1 cellular context compared by ENCODE assay signal in the genomic region with DNA sequence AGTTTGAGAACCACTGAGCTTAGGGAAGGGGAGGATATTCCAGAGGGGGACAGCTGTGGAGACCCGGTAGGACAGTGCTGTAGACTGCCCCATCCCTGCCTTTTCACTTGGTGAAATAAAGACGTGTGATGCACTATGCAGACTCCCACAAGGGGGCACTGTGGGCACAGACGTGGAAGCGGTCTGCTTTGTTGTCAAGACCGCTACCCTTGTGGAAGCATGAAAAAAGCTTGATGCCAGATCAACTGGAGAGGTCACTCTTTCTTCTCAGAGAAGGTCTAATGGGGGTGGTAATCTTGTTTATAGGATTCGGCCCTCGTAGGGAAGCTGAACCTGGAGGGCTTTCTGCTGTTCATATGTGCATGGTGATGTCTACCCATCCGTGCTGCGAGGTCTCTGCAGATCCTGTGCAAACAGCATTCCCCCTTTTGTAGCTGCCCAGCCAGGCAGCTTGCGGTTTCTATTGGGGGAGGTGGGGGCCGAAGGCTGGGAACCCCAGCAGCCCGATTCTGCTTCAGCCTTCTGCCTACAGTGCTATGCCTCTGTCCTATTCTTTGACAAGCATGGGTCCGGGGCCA.
TF ChIP-seq lines count a peak whose summit lies in the region.

No MANE protein-coding gene starts in this region.

TF ChIP-seq in HepG2, 621 proteins besides CTCF, POLR2A, EP300 and RAD21 (continued from another document and continues in another):
- TF ChIP-seq, protein P1, sequence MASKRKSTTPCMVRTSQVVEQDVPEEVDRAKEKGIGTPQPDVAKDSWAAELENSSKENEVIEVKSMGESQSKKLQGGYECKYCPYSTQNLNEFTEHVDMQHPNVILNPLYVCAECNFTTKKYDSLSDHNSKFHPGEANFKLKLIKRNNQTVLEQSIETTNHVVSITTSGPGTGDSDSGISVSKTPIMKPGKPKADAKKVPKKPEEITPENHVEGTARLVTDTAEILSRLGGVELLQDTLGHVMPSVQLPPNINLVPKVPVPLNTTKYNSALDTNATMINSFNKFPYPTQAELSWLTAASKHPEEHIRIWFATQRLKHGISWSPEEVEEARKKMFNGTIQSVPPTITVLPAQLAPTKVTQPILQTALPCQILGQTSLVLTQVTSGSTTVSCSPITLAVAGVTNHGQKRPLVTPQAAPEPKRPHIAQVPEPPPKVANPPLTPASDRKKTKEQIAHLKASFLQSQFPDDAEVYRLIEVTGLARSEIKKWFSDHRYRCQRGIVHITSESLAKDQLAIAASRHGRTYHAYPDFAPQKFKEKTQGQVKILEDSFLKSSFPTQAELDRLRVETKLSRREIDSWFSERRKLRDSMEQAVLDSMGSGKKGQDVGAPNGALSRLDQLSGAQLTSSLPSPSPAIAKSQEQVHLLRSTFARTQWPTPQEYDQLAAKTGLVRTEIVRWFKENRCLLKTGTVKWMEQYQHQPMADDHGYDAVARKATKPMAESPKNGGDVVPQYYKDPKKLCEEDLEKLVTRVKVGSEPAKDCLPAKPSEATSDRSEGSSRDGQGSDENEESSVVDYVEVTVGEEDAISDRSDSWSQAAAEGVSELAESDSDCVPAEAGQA (IDR thresholded peaks at IDR 0.05; ENCODE audit: low read depth): no peak
- TF ChIP-seq, protein P1 (CRISPR knock-in tag; IDR thresholded peaks at IDR 0.05; ENCODE audit: borderline replicate concordance): no peak
- no peak for TF ChIP-seq MAFK (conservative IDR thresholded peaks at IDR 0.05 in 1 of 2, IDR thresholded peaks at IDR 0.05 in 1 of 2; ENCODE audit: low read length in 2 of 2)
- no peak for TF ChIP-seq ELF1 (CRISPR knock-in tag; IDR thresholded peaks at IDR 0.05)
- no peak for TF ChIP-seq ZNF776 (CRISPR knock-in tag; IDR thresholded peaks at IDR 0.05)
- no peak for TF ChIP-seq ZNF670 (CRISPR knock-in tag; IDR thresholded peaks at IDR 0.05; ENCODE audit: borderline replicate concordance)
- TF ChIP-seq, protein P2, sequence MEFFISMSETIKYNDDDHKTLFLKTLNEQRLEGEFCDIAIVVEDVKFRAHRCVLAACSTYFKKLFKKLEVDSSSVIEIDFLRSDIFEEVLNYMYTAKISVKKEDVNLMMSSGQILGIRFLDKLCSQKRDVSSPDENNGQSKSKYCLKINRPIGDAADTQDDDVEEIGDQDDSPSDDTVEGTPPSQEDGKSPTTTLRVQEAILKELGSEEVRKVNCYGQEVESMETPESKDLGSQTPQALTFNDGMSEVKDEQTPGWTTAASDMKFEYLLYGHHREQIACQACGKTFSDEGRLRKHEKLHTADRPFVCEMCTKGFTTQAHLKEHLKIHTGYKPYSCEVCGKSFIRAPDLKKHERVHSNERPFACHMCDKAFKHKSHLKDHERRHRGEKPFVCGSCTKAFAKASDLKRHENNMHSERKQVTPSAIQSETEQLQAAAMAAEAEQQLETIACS (CRISPR knock-in tag; IDR thresholded peaks at IDR 0.05): no peak
- TF ChIP-seq SETDB1 (CRISPR knock-in tag; IDR thresholded peaks at IDR 0.05; ENCODE audit: borderline replicate concordance): no peak
- TF ChIP-seq SRSF1 (optimal IDR thresholded peaks at IDR 0.05; ENCODE audit: low read depth, low read length): no peak
- no peak for TF ChIP-seq TSC22D2 (CRISPR knock-in tag; IDR thresholded peaks at IDR 0.05; ENCODE audit: borderline replicate concordance)
- TF ChIP-seq SMAD9 (CRISPR knock-in tag; IDR thresholded peaks at IDR 0.05): no peak
- no peak for TF ChIP-seq ZNF841 (CRISPR knock-in tag; IDR thresholded peaks at IDR 0.05; ENCODE audit: borderline replicate concordance)
- TF ChIP-seq, protein P3, sequence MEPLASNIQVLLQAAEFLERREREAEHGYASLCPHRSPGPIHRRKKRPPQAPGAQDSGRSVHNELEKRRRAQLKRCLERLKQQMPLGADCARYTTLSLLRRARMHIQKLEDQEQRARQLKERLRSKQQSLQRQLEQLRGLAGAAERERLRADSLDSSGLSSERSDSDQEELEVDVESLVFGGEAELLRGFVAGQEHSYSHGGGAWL (CRISPR knock-in tag; IDR thresholded peaks at IDR 0.05): no peak
- no peak for TF ChIP-seq JUNB (CRISPR knock-in tag; IDR thresholded peaks at IDR 0.05; ENCODE audit: borderline replicate concordance)
- TF ChIP-seq, protein P4, sequence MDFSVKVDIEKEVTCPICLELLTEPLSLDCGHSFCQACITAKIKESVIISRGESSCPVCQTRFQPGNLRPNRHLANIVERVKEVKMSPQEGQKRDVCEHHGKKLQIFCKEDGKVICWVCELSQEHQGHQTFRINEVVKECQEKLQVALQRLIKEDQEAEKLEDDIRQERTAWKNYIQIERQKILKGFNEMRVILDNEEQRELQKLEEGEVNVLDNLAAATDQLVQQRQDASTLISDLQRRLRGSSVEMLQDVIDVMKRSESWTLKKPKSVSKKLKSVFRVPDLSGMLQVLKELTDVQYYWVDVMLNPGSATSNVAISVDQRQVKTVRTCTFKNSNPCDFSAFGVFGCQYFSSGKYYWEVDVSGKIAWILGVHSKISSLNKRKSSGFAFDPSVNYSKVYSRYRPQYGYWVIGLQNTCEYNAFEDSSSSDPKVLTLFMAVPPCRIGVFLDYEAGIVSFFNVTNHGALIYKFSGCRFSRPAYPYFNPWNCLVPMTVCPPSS (IDR thresholded peaks at IDR 0.05): no peak
- TF ChIP-seq, protein P5, sequence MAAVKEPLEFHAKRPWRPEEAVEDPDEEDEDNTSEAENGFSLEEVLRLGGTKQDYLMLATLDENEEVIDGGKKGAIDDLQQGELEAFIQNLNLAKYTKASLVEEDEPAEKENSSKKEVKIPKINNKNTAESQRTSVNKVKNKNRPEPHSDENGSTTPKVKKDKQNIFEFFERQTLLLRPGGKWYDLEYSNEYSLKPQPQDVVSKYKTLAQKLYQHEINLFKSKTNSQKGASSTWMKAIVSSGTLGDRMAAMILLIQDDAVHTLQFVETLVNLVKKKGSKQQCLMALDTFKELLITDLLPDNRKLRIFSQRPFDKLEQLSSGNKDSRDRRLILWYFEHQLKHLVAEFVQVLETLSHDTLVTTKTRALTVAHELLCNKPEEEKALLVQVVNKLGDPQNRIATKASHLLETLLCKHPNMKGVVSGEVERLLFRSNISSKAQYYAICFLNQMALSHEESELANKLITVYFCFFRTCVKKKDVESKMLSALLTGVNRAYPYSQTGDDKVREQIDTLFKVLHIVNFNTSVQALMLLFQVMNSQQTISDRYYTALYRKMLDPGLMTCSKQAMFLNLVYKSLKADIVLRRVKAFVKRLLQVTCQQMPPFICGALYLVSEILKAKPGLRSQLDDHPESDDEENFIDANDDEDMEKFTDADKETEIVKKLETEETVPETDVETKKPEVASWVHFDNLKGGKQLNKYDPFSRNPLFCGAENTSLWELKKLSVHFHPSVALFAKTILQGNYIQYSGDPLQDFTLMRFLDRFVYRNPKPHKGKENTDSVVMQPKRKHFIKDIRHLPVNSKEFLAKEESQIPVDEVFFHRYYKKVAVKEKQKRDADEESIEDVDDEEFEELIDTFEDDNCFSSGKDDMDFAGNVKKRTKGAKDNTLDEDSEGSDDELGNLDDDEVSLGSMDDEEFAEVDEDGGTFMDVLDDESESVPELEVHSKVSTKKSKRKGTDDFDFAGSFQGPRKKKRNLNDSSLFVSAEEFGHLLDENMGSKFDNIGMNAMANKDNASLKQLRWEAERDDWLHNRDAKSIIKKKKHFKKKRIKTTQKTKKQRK (IDR thresholded peaks at IDR 0.05; ENCODE audit: low read length): no peak
- no peak for TF ChIP-seq ZNF224 (CRISPR knock-in tag; IDR thresholded peaks at IDR 0.05)
- TF ChIP-seq SALL1 (CRISPR knock-in tag; IDR thresholded peaks at IDR 0.05): peak; percentile 45; the same call in 1 of the 2 replicates
- TF ChIP-seq, protein P6, sequence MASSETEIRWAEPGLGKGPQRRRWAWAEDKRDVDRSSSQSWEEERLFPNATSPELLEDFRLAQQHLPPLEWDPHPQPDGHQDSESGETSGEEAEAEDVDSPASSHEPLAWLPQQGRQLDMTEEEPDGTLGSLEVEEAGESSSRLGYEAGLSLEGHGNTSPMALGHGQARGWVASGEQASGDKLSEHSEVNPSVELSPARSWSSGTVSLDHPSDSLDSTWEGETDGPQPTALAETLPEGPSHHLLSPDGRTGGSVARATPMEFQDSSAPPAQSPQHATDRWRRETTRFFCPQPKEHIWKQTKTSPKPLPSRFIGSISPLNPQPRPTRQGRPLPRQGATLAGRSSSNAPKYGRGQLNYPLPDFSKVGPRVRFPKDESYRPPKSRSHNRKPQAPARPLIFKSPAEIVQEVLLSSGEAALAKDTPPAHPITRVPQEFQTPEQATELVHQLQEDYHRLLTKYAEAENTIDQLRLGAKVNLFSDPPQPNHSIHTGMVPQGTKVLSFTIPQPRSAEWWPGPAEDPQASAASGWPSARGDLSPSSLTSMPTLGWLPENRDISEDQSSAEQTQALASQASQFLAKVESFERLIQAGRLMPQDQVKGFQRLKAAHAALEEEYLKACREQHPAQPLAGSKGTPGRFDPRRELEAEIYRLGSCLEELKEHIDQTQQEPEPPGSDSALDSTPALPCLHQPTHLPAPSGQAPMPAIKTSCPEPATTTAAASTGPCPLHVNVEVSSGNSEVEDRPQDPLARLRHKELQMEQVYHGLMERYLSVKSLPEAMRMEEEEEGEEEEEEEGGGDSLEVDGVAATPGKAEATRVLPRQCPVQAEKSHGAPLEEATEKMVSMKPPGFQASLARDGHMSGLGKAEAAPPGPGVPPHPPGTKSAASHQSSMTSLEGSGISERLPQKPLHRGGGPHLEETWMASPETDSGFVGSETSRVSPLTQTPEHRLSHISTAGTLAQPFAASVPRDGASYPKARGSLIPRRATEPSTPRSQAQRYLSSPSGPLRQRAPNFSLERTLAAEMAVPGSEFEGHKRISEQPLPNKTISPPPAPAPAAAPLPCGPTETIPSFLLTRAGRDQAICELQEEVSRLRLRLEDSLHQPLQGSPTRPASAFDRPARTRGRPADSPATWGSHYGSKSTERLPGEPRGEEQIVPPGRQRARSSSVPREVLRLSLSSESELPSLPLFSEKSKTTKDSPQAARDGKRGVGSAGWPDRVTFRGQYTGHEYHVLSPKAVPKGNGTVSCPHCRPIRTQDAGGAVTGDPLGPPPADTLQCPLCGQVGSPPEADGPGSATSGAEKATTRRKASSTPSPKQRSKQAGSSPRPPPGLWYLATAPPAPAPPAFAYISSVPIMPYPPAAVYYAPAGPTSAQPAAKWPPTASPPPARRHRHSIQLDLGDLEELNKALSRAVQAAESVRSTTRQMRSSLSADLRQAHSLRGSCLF (CRISPR knock-in tag; IDR thresholded peaks at IDR 0.05; ENCODE audit: borderline replicate concordance): no peak
- no peak for TF ChIP-seq FOXK1 (CRISPR knock-in tag; IDR thresholded peaks at IDR 0.05; ENCODE audit: borderline replicate concordance, low read depth)
- TF ChIP-seq, protein P7, sequence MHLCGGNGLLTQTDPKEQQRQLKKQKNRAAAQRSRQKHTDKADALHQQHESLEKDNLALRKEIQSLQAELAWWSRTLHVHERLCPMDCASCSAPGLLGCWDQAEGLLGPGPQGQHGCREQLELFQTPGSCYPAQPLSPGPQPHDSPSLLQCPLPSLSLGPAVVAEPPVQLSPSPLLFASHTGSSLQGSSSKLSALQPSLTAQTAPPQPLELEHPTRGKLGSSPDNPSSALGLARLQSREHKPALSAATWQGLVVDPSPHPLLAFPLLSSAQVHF (CRISPR knock-in tag; IDR thresholded peaks at IDR 0.05): no peak
- no peak for TF ChIP-seq JDP2 (CRISPR knock-in tag; IDR thresholded peaks at IDR 0.05; ENCODE audit: borderline replicate concordance)
- no peak for TF ChIP-seq GABPB1 (CRISPR knock-in tag; IDR thresholded peaks at IDR 0.05)
- TF ChIP-seq CC2D1A (CRISPR knock-in tag; IDR thresholded peaks at IDR 0.05): no peak
- TF ChIP-seq, protein P8, sequence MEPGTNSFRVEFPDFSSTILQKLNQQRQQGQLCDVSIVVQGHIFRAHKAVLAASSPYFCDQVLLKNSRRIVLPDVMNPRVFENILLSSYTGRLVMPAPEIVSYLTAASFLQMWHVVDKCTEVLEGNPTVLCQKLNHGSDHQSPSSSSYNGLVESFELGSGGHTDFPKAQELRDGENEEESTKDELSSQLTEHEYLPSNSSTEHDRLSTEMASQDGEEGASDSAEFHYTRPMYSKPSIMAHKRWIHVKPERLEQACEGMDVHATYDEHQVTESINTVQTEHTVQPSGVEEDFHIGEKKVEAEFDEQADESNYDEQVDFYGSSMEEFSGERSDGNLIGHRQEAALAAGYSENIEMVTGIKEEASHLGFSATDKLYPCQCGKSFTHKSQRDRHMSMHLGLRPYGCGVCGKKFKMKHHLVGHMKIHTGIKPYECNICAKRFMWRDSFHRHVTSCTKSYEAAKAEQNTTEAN (CRISPR knock-in tag; conservative IDR thresholded peaks at IDR 0.05): no peak
- no peak for TF ChIP-seq EZH2 (conservative IDR thresholded peaks at IDR 0.05; ENCODE audit: low read depth, low read length)
- peak; percentile 47; the same call in 1 of the 2 replicates for TF ChIP-seq SAP130 (CRISPR knock-in tag; IDR thresholded peaks at IDR 0.05; ENCODE audit: low read depth)
- TF ChIP-seq BRCA1 (CRISPR knock-in tag; IDR thresholded peaks at IDR 0.05): no peak
- TF ChIP-seq, protein P9, sequence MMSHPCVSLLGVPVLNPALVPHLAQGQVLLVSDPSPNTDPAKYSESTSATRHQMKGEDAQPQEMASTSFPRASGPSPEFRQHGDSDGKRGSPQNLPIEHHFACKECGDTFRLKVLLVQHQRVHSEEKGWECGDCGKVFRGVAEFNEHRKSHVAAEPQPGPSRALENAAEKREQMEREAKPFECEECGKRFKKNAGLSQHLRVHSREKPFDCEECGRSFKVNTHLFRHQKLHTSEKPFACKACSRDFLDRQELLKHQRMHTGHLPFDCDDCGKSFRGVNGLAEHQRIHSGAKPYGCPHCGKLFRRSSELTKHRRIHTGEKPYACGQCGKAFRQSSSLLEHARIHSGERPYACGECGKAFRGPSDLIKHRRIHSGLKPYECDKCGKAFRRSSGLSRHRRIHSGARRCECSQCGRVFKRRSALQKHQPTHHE (CRISPR knock-in tag; IDR thresholded peaks at IDR 0.05; ENCODE audit: borderline replicate concordance): no peak
- no peak for TF ChIP-seq ZBTB3 (CRISPR knock-in tag; IDR thresholded peaks at IDR 0.05; ENCODE audit: borderline replicate concordance, low read depth)
- TF ChIP-seq ZBTB21 (CRISPR knock-in tag; IDR thresholded peaks at IDR 0.05): no peak
- TF ChIP-seq, protein P10, sequence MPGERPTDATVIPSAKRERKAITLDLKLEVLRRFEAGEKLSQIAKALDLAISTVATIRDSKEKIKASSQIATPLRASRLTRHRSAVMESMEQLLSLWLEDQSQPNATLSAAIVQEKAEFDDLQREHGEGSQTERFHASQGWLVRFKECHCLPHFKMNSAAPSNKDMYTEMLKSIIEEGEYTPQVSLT (CRISPR knock-in tag; IDR thresholded peaks at IDR 0.05; ENCODE audit: borderline replicate concordance, low read depth): no peak
- TF ChIP-seq ZNF839 (CRISPR knock-in tag; IDR thresholded peaks at IDR 0.05; ENCODE audit: borderline replicate concordance): no peak
- TF ChIP-seq XRCC5 (optimal IDR thresholded peaks at IDR 0.05; ENCODE audit: low read length): peak; percentile 84
